Comparison of ENCODE assay signal across 20 cellular contexts in genomic region chr16:84359326-84359725, GRCh38. TPM values are rescaled to one million over a fixed set of nuclear protein-coding genes. Genes with fewer than 3 reads are reported as not detected.
A peak's percentile ranks its signal among the peaks of the same experiment; 100 is the strongest.
DNase-seq lines count a peak whose midpoint lies in the region; ATAC-seq, FAIRE-seq and TF ChIP-seq lines count a peak whose summit lies in the region.
"Had no signal": no experiment of that assay in that cellular context is flagged by ENCODE, and none has a peak within 500 bp of the region (broad histone marks: within the 10 kb centered on the region; RNA-seq: fewer than 3 reads in every experiment).

No MANE protein-coding gene starts in this region.

- no peak overlapping the region for H3K14ac ChIP-seq in neuronal stem cell (ENCODE audit: low read length)

- no peak for DNase-seq in CD4-positive, CD25-positive, alpha-beta regulatory T cell
- DNase-seq in PC-3 (no peak), astrocyte (ENCODE audit: low read depth) (no peak), neuronal stem cell (ENCODE audit: low spot score) (no peak), upper lobe of right lung (no peak), retina (no peak)
- DNase-seq: CD8-positive, alpha-beta T cell; DMS79; H9; IMR-90; Karpas-422; MM.1S; NCI-H1092 treated with DMSO at 0.1 percent for 48 hours; NCI-H1694; NCI-H2107; NCI-H2227 treated with DMSO at 0.1 percent for 48 hours; NCI-H524; SHP77 had no signal

- H3K4me3 ChIP-seq in CD4-positive, CD25-positive, alpha-beta regulatory T cell (ENCODE audit: low read depth, low read length): no peak overlapping the region
- H3K4me3 ChIP-seq in PC-3 (ENCODE audit: low read length): no peak overlapping the region
- no peak overlapping the region for H3K4me3 ChIP-seq in astrocyte (ENCODE audit: insufficient read depth, low read depth, low read length)
- H3K4me3 ChIP-seq in neuronal stem cell (ENCODE audit: low read length in 2 of 2): no peak overlapping the region
- H3K4me3 ChIP-seq in upper lobe of right lung: no peak overlapping the region

- no peaks in the 10 kb centered on the region for H3K9me2 ChIP-seq in PC-3 (replicated peaks; ENCODE audit: low read length)

- H3K4me3 Mint-ChIP-seq in CD4-positive, CD25-positive, alpha-beta regulatory T cell: no peak overlapping the region
- H3K4me3 Mint-ChIP-seq in astrocyte (ENCODE audit: unreplicated experiment): no peak overlapping the region
- H3K4me3 Mint-ChIP-seq: CD8-positive, alpha-beta T cell; H9 had no signal

- no peaks in the 10 kb centered on the region for H3K4me1 ChIP-seq in CD4-positive, CD25-positive, alpha-beta regulatory T cell (ENCODE audit: control insufficient read depth, insufficient read depth, low read length, poor library complexity, severe bottlenecking)
- H3K4me1 ChIP-seq in PC-3 (ENCODE audit: insufficient read depth, low read length) (peaks cover 66% of the 10 kb centered on the region), astrocyte (ENCODE audit: insufficient read depth, low read length) (peaks cover 16% of the 10 kb centered on the region), neuronal stem cell (ENCODE audit: control insufficient read depth in 2 of 2, insufficient read depth in 1 of 2, low read depth in 1 of 2, low read length in 2 of 2) (peaks cover 33 to 61% of the 10 kb centered on the region in 2 donors), upper lobe of right lung (peaks cover 4% of the 10 kb centered on the region)

- no peak overlapping the region for H3K4ac ChIP-seq in neuronal stem cell (ENCODE audit: low read length)

- POLR2A ChIA-PET in PC-3 (lab: Charles Lee; ENCODE audit: unreplicated experiment): no interaction called here

- intact Hi-C loops in PC-3 (cut with micrococcal nuclease) (no loop called here), upper lobe of right lung (cut with DNase I) (no loop called here)

- H3K27me3 Mint-ChIP-seq in CD4-positive, CD25-positive, alpha-beta regulatory T cell: peaks cover 3% of the 10 kb centered on the region
- H3K27me3 Mint-ChIP-seq in astrocyte (ENCODE audit: low read depth, unreplicated experiment): peaks cover 35% of the 10 kb centered on the region

- peak overlapping the region; percentile 76 for H3K18ac ChIP-seq in neuronal stem cell (ENCODE audit: low read length)

- no peak overlapping the region for H2AK5ac ChIP-seq in neuronal stem cell (ENCODE audit: low read depth, low read length)

- no peak overlapping the region for H2BK15ac ChIP-seq in neuronal stem cell (ENCODE audit: low read length)

- H2BK120ac ChIP-seq in neuronal stem cell (ENCODE audit: low read depth, low read length): no peak overlapping the region

- H3K36me3 Mint-ChIP-seq in CD4-positive, CD25-positive, alpha-beta regulatory T cell: no peaks in the 10 kb centered on the region
- H3K36me3 Mint-ChIP-seq in astrocyte (ENCODE audit: low read depth, unreplicated experiment): no peaks in the 10 kb centered on the region
- H3K36me3 Mint-ChIP-seq: CD8-positive, alpha-beta T cell had no signal

- CTCF ChIA-PET in PC-3 (lab: Charles Lee): no interaction called here

- no peaks in the 10 kb centered on the region for H3K9me3 ChIP-seq in CD4-positive, CD25-positive, alpha-beta regulatory T cell (ENCODE audit: control insufficient read depth in 2 of 2, low read length in 2 of 2)
- H3K9me3 ChIP-seq in PC-3 (ENCODE audit: low read length): no peaks in the 10 kb centered on the region
- H3K9me3 ChIP-seq in astrocyte (ENCODE audit: insufficient read depth, low read depth, low read length): no peaks in the 10 kb centered on the region
- H3K9me3 ChIP-seq in neuronal stem cell (replicated peaks in 1 of 2; ENCODE audit: control insufficient read depth in 2 of 2, insufficient read depth in 1 of 2, low read depth in 1 of 2, low read length in 2 of 2): no peaks in the 10 kb centered on the region
- H3K9me3 ChIP-seq in upper lobe of right lung: no peaks in the 10 kb centered on the region

- FAIRE-seq in astrocyte (lab: Jason Lieb, UNC): no peak

- peak overlapping the region; percentile 16 for H4K91ac ChIP-seq in neuronal stem cell (ENCODE audit: low read depth, low read length, poor library complexity)

- no peak overlapping the region for H3K23ac ChIP-seq in neuronal stem cell (ENCODE audit: low read depth, low read length, poor library complexity)

- H3K9ac ChIP-seq in PC-3 (ENCODE audit: low read length): peak overlapping the region; percentile 72
- no peak overlapping the region for H3K9ac ChIP-seq in astrocyte (ENCODE audit: low read length)
- H3K9ac ChIP-seq in neuronal stem cell (ENCODE audit: low read depth, low read length, poor library complexity): no peak overlapping the region

- H4K8ac ChIP-seq in neuronal stem cell (ENCODE audit: low read depth, low read length): no peak overlapping the region

- H3K79me2 ChIP-seq in PC-3 (ENCODE audit: low read length) (no peaks in the 10 kb centered on the region), astrocyte (ENCODE audit: insufficient read depth, low read length) (no peaks in the 10 kb centered on the region)

- H3K4me1 Mint-ChIP-seq in CD4-positive, CD25-positive, alpha-beta regulatory T cell: peaks cover 0 to 25% (median 9%) of the 10 kb centered on the region in 4 donors
- peaks cover 22% of the 10 kb centered on the region for H3K4me1 Mint-ChIP-seq in astrocyte (ENCODE audit: low read depth, unreplicated experiment)

- H3F3A ChIP-seq in PC-3 (ENCODE audit: low read length, unreplicated experiment): no peaks in the 10 kb centered on the region

- TF ChIP-seq CTCF in PC-3 (conservative IDR thresholded peaks at IDR 0.05; ENCODE audit: low read depth, low read length) (no peak), astrocyte (IDR thresholded peaks at IDR 0.05; ENCODE audit: insufficient read depth, low read depth, low read length) (no peak), upper lobe of right lung (IDR thresholded peaks at IDR 0.05) (no peak)

- H3K36me3 ChIP-seq in CD4-positive, CD25-positive, alpha-beta regulatory T cell (ENCODE audit: control insufficient read depth, insufficient read depth, low read length): no peaks in the 10 kb centered on the region
- H3K36me3 ChIP-seq in PC-3 (ENCODE audit: low read depth, low read length) (no peaks in the 10 kb centered on the region), astrocyte (ENCODE audit: insufficient read depth, low read length) (no peaks in the 10 kb centered on the region), neuronal stem cell (replicated peaks in 1 of 2; ENCODE audit: control insufficient read depth in 2 of 2, insufficient read depth in 2 of 2, low read length in 2 of 2) (no peaks in the 10 kb centered on the region), upper lobe of right lung (no peaks in the 10 kb centered on the region)

- no TSS peak for BruUV-seq in PC-3 (replicated peaks; lab: Mats Ljungman, UMichigan)

- H3K27ac Mint-ChIP-seq in CD4-positive, CD25-positive, alpha-beta regulatory T cell: peak overlapping the region in 2 of 3 donors; percentile 66 to 92
- peak overlapping the region; percentile 18 for H3K27ac Mint-ChIP-seq in astrocyte (ENCODE audit: unreplicated experiment)
- H3K27ac Mint-ChIP-seq: CD8-positive, alpha-beta T cell had no signal

- H2BK5ac ChIP-seq in neuronal stem cell (ENCODE audit: low read length): peak overlapping the region; percentile 10

- no peak overlapping the region for H3K27ac ChIP-seq in CD4-positive, CD25-positive, alpha-beta regulatory T cell (ENCODE audit: insufficient read depth, low read length, poor library complexity, severe bottlenecking)
- H3K27ac ChIP-seq in PC-3 (ENCODE audit: low read length) (peak overlapping the region; percentile 95), astrocyte (ENCODE audit: low read depth, low read length) (no peak overlapping the region), neuronal stem cell (replicated peaks; ENCODE audit: low read length) (no peak overlapping the region), upper lobe of right lung (no peak overlapping the region)

- no peak overlapping the region for H2BK12ac ChIP-seq in neuronal stem cell (ENCODE audit: low read length)

- no peaks in the 10 kb centered on the region for H3K27me3 ChIP-seq in CD4-positive, CD25-positive, alpha-beta regulatory T cell (ENCODE audit: control insufficient read depth, insufficient read depth, low read length)
- H3K27me3 ChIP-seq in PC-3 (ENCODE audit: low read length): no peaks in the 10 kb centered on the region
- peaks cover 10% of the 10 kb centered on the region for H3K27me3 ChIP-seq in astrocyte (ENCODE audit: insufficient read depth, low read length)
- no peaks in the 10 kb centered on the region for H3K27me3 ChIP-seq in neuronal stem cell (ENCODE audit: control insufficient read depth in 3 of 3, insufficient read depth in 3 of 3, low read depth in 1 of 3, low read length in 3 of 3)
- no peaks in the 10 kb centered on the region for H3K27me3 ChIP-seq in upper lobe of right lung

- no peak overlapping the region for H3K4me2 ChIP-seq in PC-3 (ENCODE audit: low read length)
- no peak overlapping the region for H3K4me2 ChIP-seq in astrocyte (ENCODE audit: low read length)
- no peak overlapping the region for H3K4me2 ChIP-seq in neuronal stem cell (ENCODE audit: insufficient read depth, low read length, poor library complexity, severe bottlenecking)

- peaks cover 0 to 3% (median 0%) of the 10 kb centered on the region in 7 donors for H3K9me3 Mint-ChIP-seq in CD4-positive, CD25-positive, alpha-beta regulatory T cell
- H3K9me3 Mint-ChIP-seq in astrocyte (ENCODE audit: unreplicated experiment): no peaks in the 10 kb centered on the region
- H3K9me3 Mint-ChIP-seq: CD8-positive, alpha-beta T cell; H9 had no signal

- ATAC-seq in CD4-positive, CD25-positive, alpha-beta regulatory T cell (ENCODE audit: low read depth in 2 of 2): no peak
- ATAC-seq in PC-3 (no peak), GM21381 (IDR thresholded peaks at IDR 0.05; ENCODE audit: unreplicated experiment) (no peak), upper lobe of right lung (no peak)
- ATAC-seq: Panc1 had no signal

- WGBS in neuronal stem cell (ENCODE audit: extremely low coverage in 2 of 2, insufficient read length in 2 of 2, insufficient replicate concordance in 1 of 2), 2 donors: no CpG with 5 or more reads among the region's 8 CpGs

- H3K79me1 ChIP-seq in neuronal stem cell (ENCODE audit: low read depth, low read length): no peaks in the 10 kb centered on the region

- no peaks in the 10 kb centered on the region for H4K20me1 ChIP-seq in PC-3 (ENCODE audit: low read length)
- peaks cover 4% of the 10 kb centered on the region for H4K20me1 ChIP-seq in astrocyte (ENCODE audit: insufficient read depth, low read length)

- no peak overlapping the region for H2AFZ ChIP-seq in PC-3 (ENCODE audit: low read length)
- H2AFZ ChIP-seq in astrocyte (ENCODE audit: low read depth, low read length): no peak overlapping the region
- peak overlapping the region; percentile 38 for H2AFZ ChIP-seq in neuronal stem cell (ENCODE audit: low read length)

RNA-seq across cellular contexts. Expression of gene ATP2C2, which starts 9.0 kb away (rescaled TPM):
- not detected for total RNA-seq in CD4-positive, CD25-positive, alpha-beta regulatory T cell
- polyA plus RNA-seq in CD4-positive, CD25-positive, alpha-beta regulatory T cell: under 1 TPM in 1 of 4 donors, not detected in 3; 0.10 TPM
- total RNA-seq in PC-3 (2014; rRNA removed) (26.0 and 40.5 TPM in 2 replicates), astrocyte (0.29 and 0.41 TPM in 2 replicates), upper lobe of right lung (48.9 TPM)
- polyA plus RNA-seq in neuronal stem cell (2013, experiment 1 of 2): 0.24 TPM
- polyA plus RNA-seq in neuronal stem cell (2013, experiment 2 of 2): 0.47 TPM
- total RNA-seq: CD8-positive, alpha-beta T cell; IMR-90 had no signal
- polyA plus RNA-seq: IMR-90 had no signal

Comparison
In these comparisons a context has a peak if more than half of its experiments do, and no peak if none do; other contexts are left out.
1. RNA of gene ATP2C2, which starts 9.0 kb away (total RNA-seq): 48.9 TPM in upper lobe of right lung (single experiment) and 26.0 to 40.5 TPM in PC-3; 0.29 to 0.41 TPM in astrocyte and not detected in CD4-positive, CD25-positive, alpha-beta regulatory T cell (single experiment); every median in the first group is over 10 times any median in the second.